ENCODE assay signal across 9 cellular contexts in genomic region chr22:19121631-19122142, GRCh38. TPM values are rescaled to one million over a fixed set of nuclear protein-coding genes. Genes with fewer than 3 reads are reported as not detected.
DNase-seq lines count a peak whose midpoint lies in the region; ATAC-seq lines count a peak whose summit lies in the region.
"Had no signal": no experiment of that assay in that cellular context is flagged by ENCODE, and none has a peak within 500 bp of the region (broad histone marks: within the 10 kb centered on the region; RNA-seq: fewer than 3 reads in every experiment).

No MANE protein-coding gene starts in this region.

- peak in 1 of 2 donors; percentile 8 for ATAC-seq in CD4-positive, CD25-positive, alpha-beta regulatory T cell (ENCODE audit: low read depth in 2 of 2)
- peak; percentile 15 for ATAC-seq in GM19452 (IDR thresholded peaks at IDR 0.05; ENCODE audit: unreplicated experiment)

- H3K9me3 Mint-ChIP-seq in CD4-positive, CD25-positive, alpha-beta regulatory T cell = no peaks in the 10 kb centered on the region

- H3K36me3 Mint-ChIP-seq in CD4-positive, CD25-positive, alpha-beta regulatory T cell = peaks cover 11% of the 10 kb centered on the region

- H3K27me3 ChIP-seq in CD4-positive, CD25-positive, alpha-beta regulatory T cell (ENCODE audit: control insufficient read depth, insufficient read depth, low read length) = no peaks in the 10 kb centered on the region
- no peaks in the 10 kb centered on the region for H3K27me3 ChIP-seq in layer of hippocampus (ENCODE audit: control insufficient read depth, insufficient read depth, low read length)

- DNase-seq in CD4-positive, CD25-positive, alpha-beta regulatory T cell = peak in 2 of 3 donors; percentile 19 to 50
- DNase-seq in HK-2 (ENCODE audit: unreplicated experiment) (peak; percentile 56), SW480 (ENCODE audit: low spot score) (peak; percentile 50), cerebellum (ENCODE audit: low spot score) (peak; percentile 46), DMS114 treated with DMSO at 0.1 percent for 48 hours (lab: John Stamatoyannopoulos, UW; ENCODE audit: unreplicated experiment) (no peak)
- DNase-seq in stimulated activated CD4-positive, alpha-beta T cell treated with anti-CD3 and anti-CD28 coated beads, Interleukin-2, amount 100 ng/mL, for 24 hours = peak; percentile 40 to 49

- peak overlapping the region; percentile 86 to 95 (median 90) for H3K27ac Mint-ChIP-seq in CD4-positive, CD25-positive, alpha-beta regulatory T cell

- H3K4me1 Mint-ChIP-seq in CD4-positive, CD25-positive, alpha-beta regulatory T cell = peaks cover 7 to 57% (median 44%) of the 10 kb centered on the region in 4 donors

- peaks cover 8% of the 10 kb centered on the region for H3K27me3 Mint-ChIP-seq in CD4-positive, CD25-positive, alpha-beta regulatory T cell

- no peaks in the 10 kb centered on the region for H3K9me3 ChIP-seq in CD4-positive, CD25-positive, alpha-beta regulatory T cell (ENCODE audit: control insufficient read depth in 2 of 2, low read length in 2 of 2)

- H3K4me3 ChIP-seq in CD4-positive, CD25-positive, alpha-beta regulatory T cell (ENCODE audit: low read depth, low read length) = peak overlapping the region; percentile 91

- H3K4me3 Mint-ChIP-seq in CD4-positive, CD25-positive, alpha-beta regulatory T cell = peak overlapping the region; percentile 93 to 97 (median 94)

- H3K27ac ChIP-seq in CD4-positive, CD25-positive, alpha-beta regulatory T cell (ENCODE audit: insufficient read depth, low read length, poor library complexity, severe bottlenecking) = peak overlapping the region; percentile 75
- peak overlapping the region; percentile 83 for H3K27ac ChIP-seq in layer of hippocampus (ENCODE audit: low read depth, low read length)

- H3K36me3 ChIP-seq in CD4-positive, CD25-positive, alpha-beta regulatory T cell (ENCODE audit: control insufficient read depth, insufficient read depth, low read length) = peaks cover 12% of the 10 kb centered on the region

- H3K4me1 ChIP-seq in CD4-positive, CD25-positive, alpha-beta regulatory T cell (ENCODE audit: control insufficient read depth, insufficient read depth, low read length, poor library complexity, severe bottlenecking) = peaks cover 57% of the 10 kb centered on the region

RNA-seq across cellular contexts. Expression of gene DGCR2, which starts 0.5 kb away (rescaled TPM):
- 58.4 TPM for total RNA-seq in CD4-positive, CD25-positive, alpha-beta regulatory T cell
- polyA plus RNA-seq in CD4-positive, CD25-positive, alpha-beta regulatory T cell = 10 to 100 TPM; 51.8 to 75.2 (median 57.2) TPM
- total RNA-seq in cerebellum = 57.9 TPM

RNA-seq across cellular contexts. Expression of gene TSSK2, which starts 9.4 kb away (rescaled TPM):
- not detected for total RNA-seq in CD4-positive, CD25-positive, alpha-beta regulatory T cell
- polyA plus RNA-seq in CD4-positive, CD25-positive, alpha-beta regulatory T cell = not detected
- total RNA-seq in cerebellum = not detected
- total RNA-seq: temporal lobe had no signal

RNA-seq across cellular contexts. Expression of gene ESS2, which starts 22.8 kb away (rescaled TPM):
- total RNA-seq in CD4-positive, CD25-positive, alpha-beta regulatory T cell = 47.3 TPM
- polyA plus RNA-seq in CD4-positive, CD25-positive, alpha-beta regulatory T cell = 10 to 100 TPM in 3 of 4 donors, 1 to 10 TPM in 1; 10.0 to 12.5 (median 11.2) TPM
- total RNA-seq in cerebellum = 10.3 TPM

RNA-seq across cellular contexts. Expression of gene GSC2, which starts 28.4 kb away (rescaled TPM):
- not detected for total RNA-seq in CD4-positive, CD25-positive, alpha-beta regulatory T cell
- not detected for polyA plus RNA-seq in CD4-positive, CD25-positive, alpha-beta regulatory T cell
- not detected for total RNA-seq in cerebellum

RNA-seq across cellular contexts. Expression of gene SLC25A1, which starts 56.8 kb away (rescaled TPM):
- 27.6 TPM for total RNA-seq in CD4-positive, CD25-positive, alpha-beta regulatory T cell
- polyA plus RNA-seq in CD4-positive, CD25-positive, alpha-beta regulatory T cell = 10 to 100 TPM; 38.9 to 62.9 (median 52.6) TPM
- total RNA-seq in cerebellum = 16.3 TPM
